Comparison of ENCODE assay signal across 11 cellular contexts in genomic region chr1:240394353-240394752, GRCh38.
"Had no signal": no experiment of that assay in that cellular context is flagged by ENCODE, and none has a peak within 500 bp of the region (broad histone marks: within the 10 kb centered on the region; RNA-seq: fewer than 3 reads in every experiment).

No MANE protein-coding gene starts in this region.

- H3K27ac ChIP-seq: GM23248 had no signal

- H3K9me3 ChIP-seq: HAP-1 had no signal

- H3K36me3 ChIP-seq: HAP-1 had no signal

- DNase-seq: GM23248, GOT3, H7, H9, HCEC 1CT, HFFc6 had no signal

- FAIRE-seq: H1, H54 had no signal

- ATAC-seq: GM23338, HCT116 had no signal

- H3K4me3 ChIP-seq: GM23248, GM23338, HAP-1 had no signal
